ENCODE assay signal across 1 cellular context in the genomic region with DNA sequence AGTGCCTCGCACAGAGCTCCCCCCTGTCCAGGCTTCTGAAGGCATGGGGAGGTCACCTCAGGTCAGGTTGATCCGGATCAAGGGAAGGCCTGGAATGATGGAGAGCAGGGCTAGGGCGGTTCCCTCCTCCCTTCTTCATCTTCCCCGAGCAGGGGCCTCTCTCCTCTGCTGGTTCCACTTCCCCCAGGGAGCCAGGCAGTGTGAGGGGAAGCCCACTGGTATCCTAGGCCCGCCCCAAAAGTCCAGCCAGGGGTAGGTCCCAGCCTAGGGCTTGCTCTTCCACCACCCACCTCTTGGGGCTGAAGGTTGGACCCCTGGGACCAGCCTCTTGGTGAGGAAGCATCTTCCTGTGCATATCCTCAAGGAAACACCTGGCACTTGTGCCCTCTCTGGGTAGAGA.
TF ChIP-seq lines count a peak whose summit lies in the region.

No MANE protein-coding gene starts in this region.

TF ChIP-seq in liver, 16 proteins besides CTCF, POLR2A, EP300 and RAD21 (continued from another document):
- TF ChIP-seq, protein P1, sequence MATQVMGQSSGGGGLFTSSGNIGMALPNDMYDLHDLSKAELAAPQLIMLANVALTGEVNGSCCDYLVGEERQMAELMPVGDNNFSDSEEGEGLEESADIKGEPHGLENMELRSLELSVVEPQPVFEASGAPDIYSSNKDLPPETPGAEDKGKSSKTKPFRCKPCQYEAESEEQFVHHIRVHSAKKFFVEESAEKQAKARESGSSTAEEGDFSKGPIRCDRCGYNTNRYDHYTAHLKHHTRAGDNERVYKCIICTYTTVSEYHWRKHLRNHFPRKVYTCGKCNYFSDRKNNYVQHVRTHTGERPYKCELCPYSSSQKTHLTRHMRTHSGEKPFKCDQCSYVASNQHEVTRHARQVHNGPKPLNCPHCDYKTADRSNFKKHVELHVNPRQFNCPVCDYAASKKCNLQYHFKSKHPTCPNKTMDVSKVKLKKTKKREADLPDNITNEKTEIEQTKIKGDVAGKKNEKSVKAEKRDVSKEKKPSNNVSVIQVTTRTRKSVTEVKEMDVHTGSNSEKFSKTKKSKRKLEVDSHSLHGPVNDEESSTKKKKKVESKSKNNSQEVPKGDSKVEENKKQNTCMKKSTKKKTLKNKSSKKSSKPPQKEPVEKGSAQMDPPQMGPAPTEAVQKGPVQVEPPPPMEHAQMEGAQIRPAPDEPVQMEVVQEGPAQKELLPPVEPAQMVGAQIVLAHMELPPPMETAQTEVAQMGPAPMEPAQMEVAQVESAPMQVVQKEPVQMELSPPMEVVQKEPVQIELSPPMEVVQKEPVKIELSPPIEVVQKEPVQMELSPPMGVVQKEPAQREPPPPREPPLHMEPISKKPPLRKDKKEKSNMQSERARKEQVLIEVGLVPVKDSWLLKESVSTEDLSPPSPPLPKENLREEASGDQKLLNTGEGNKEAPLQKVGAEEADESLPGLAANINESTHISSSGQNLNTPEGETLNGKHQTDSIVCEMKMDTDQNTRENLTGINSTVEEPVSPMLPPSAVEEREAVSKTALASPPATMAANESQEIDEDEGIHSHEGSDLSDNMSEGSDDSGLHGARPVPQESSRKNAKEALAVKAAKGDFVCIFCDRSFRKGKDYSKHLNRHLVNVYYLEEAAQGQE (IDR thresholded peaks at IDR 0.05) = no peak
- no peak for TF ChIP-seq HNF4G (IDR thresholded peaks at IDR 0.05)
